ENCODE assay signal across 8 cellular contexts in genomic region chr1:119611701-119612113, GRCh38. TPM values are rescaled to one million over a fixed set of nuclear protein-coding genes. Genes with fewer than 3 reads are reported as not detected.
A peak's percentile ranks its signal among the peaks of the same experiment; 100 is the strongest.
DNase-seq lines count a peak whose midpoint lies in the region; ATAC-seq and TF ChIP-seq lines count a peak whose summit lies in the region.

No MANE protein-coding gene starts in this region.

- DNase-seq in GM10248 (ENCODE audit: extremely low spot score) (peak; percentile 75), OCI-M1 (lab: John Stamatoyannopoulos, UW) (peak; percentile 86), foreskin keratinocyte (peak in 1 of 2 donors; percentile 48), osteoblast (ENCODE audit: insufficient read length, low spot score, missing footprints) (no peak), uterus (peak; percentile 51 to 57), HCEC 1CT (no peak)
- DNase-seq in activated T-helper 1 cell treated with anti-CD3 and anti-CD28 coated beads, Interleukin-2, amount 50 U/mL, for 16 hours (ENCODE audit: low read depth in 1 of 2, low spot score in 1 of 2), result peak; percentile 4 to 11

- 23% methylated on average over 8 of the region's 8 CpGs for WGBS in HUES64

- no peaks in the 10 kb centered on the region for H3K27me3 ChIP-seq in HUES64 (ENCODE audit: insufficient read depth, low read length)
- no peaks in the 10 kb centered on the region for H3K27me3 ChIP-seq in foreskin keratinocyte
- peaks cover 2% of the 10 kb centered on the region for H3K27me3 ChIP-seq in osteoblast (ENCODE audit: insufficient read depth, low read length)
- H3K27me3 ChIP-seq in uterus, result no peaks in the 10 kb centered on the region

- peak overlapping the region; percentile 3; the same call in 1 of the 2 replicates for H3K4me3 ChIP-seq in HUES64 (ENCODE audit: low read length)
- H3K4me3 ChIP-seq in osteoblast (ENCODE audit: insufficient read depth, low read length), result no peak overlapping the region
- H3K4me3 ChIP-seq in uterus, result no peak overlapping the region

- TF ChIP-seq CTCF in GM10248 (IDR thresholded peaks at IDR 0.05; ENCODE audit: control extremely low read depth, extremely low read depth, low read depth, missing control alignments) (peak; percentile 92), foreskin keratinocyte (conservative IDR thresholded peaks at IDR 0.05) (peak; percentile 97), osteoblast (IDR thresholded peaks at IDR 0.05; ENCODE audit: extremely low read depth, low read depth, low read length) (peak; percentile 92), uterus (IDR thresholded peaks at IDR 0.05) (peak; percentile 70 to 82 (median 78))

- H3K36me3 ChIP-seq in HUES64 (ENCODE audit: insufficient read depth, low read length) (no peaks in the 10 kb centered on the region), osteoblast (ENCODE audit: insufficient read depth, low read length) (no peaks in the 10 kb centered on the region), uterus (no peaks in the 10 kb centered on the region)

- no peak overlapping the region for H3K9ac ChIP-seq in HUES64 (ENCODE audit: low read depth, low read length)

- H3K4me1 ChIP-seq in HUES64 (ENCODE audit: insufficient read depth, low read length) (no peaks in the 10 kb centered on the region), foreskin keratinocyte (no peaks in the 10 kb centered on the region), osteoblast (ENCODE audit: insufficient read depth, low read length) (no peaks in the 10 kb centered on the region), uterus (no peaks in the 10 kb centered on the region)

- H2AFZ ChIP-seq in osteoblast (ENCODE audit: low read length), result no peak overlapping the region

- H3K27ac ChIP-seq in HUES64 (ENCODE audit: low read depth, low read length) (no peak overlapping the region), foreskin keratinocyte (no peak overlapping the region), osteoblast (ENCODE audit: low read depth, low read length) (no peak overlapping the region), uterus (no peak overlapping the region)

- CTCF ChIA-PET in GM10248 (lab: Yijun Ruan, JAX), result interaction anchor here (0.7 to 26.6 kb wide), 19 partner anchors 10 to 345 kb away, joined by 3 to 1134 read pairs (median 4); partner anchors contain the start of gene ZNF697

- H3K9me3 ChIP-seq in HUES64 (ENCODE audit: insufficient read depth, low read depth, low read length), result no peaks in the 10 kb centered on the region
- no peaks in the 10 kb centered on the region for H3K9me3 ChIP-seq in osteoblast (ENCODE audit: low read depth, low read length)
- H3K9me3 ChIP-seq in uterus, result no peaks in the 10 kb centered on the region

- POLR2A ChIA-PET in GM10248 (lab: Yijun Ruan, JAX), result no interaction called here

- TF ChIP-seq POLR2A in uterus (IDR thresholded peaks at IDR 0.05), result no peak

- intact Hi-C loops in uterus (cut with DNase I; ENCODE audit: low total_unique reads), result loop anchor here (5.0 kb wide), 1 partner anchor 56 kb away; no protein-coding TSS in a partner anchor

- no peaks in the 10 kb centered on the region for H3K79me2 ChIP-seq in osteoblast (ENCODE audit: insufficient read depth, low read length)

- no peak overlapping the region for H3K4me2 ChIP-seq in osteoblast (ENCODE audit: insufficient read depth, low read length)

- no peaks in the 10 kb centered on the region for H4K20me1 ChIP-seq in osteoblast (ENCODE audit: insufficient read depth, low read length)

- peak; percentile 73 for ATAC-seq in foreskin keratinocyte

RNA-seq across cellular contexts. Expression of gene ZNF697, which starts 36.4 kb away (rescaled TPM):
- polyA plus RNA-seq in HUES64 (2013, experiment 1 of 2), result 9.0 TPM
- polyA plus RNA-seq in HUES64 (2013, experiment 2 of 2), result 8.7 TPM
- total RNA-seq in foreskin keratinocyte (6.7 and 7.7 TPM in 2 replicates), osteoblast (6.5 and 8.8 TPM in 2 replicates), uterus (10 to 100 TPM in 1 of 4 donors, 1 to 10 TPM in 3; 2.4 to 25.5 (median 7.9) TPM)
- 2.1 TPM in 2 replicates for polyA plus RNA-seq in foreskin keratinocyte

Comparison
In these comparisons a context has a peak if more than half of its experiments do, and no peak if none do; other contexts are left out.
1. DNase-seq: peak in GM10248 (single experiment), OCI-M1 (single experiment), activated T-helper 1 cell treated with anti-CD3 and anti-CD28 coated beads, Interleukin-2, amount 50 U/mL, for 16 hours (2 of 2) and uterus (2 of 2); none in osteoblast (single experiment) and HCEC 1CT (single experiment).
2. Peak in every context shown above with its lines, with median percentiles within 50 percentile points of each other: CTCF ChIP-seq.